Comparison of ENCODE assay signal across 16 cellular contexts in genomic region chr5:177130211-177131018, GRCh38. TPM values are rescaled to one million over a fixed set of nuclear protein-coding genes. Genes with fewer than 3 reads are reported as not detected.
DNase-seq lines count a peak whose midpoint lies in the region; TF ChIP-seq lines count a peak whose summit lies in the region.
"Had no signal": no experiment of that assay in that cellular context is flagged by ENCODE, and none has a peak within 500 bp of the region (broad histone marks: within the 10 kb centered on the region; RNA-seq: fewer than 3 reads in every experiment).

No MANE protein-coding gene starts in this region.

- H3K36me3 Mint-ChIP-seq in activated CD4-positive, alpha-beta T cell treated with anti-CD3 and anti-CD28 coated beads, Interleukin-2, amount 10 ng/mL, durations not matched to agents 7 days and 5 days (ENCODE audit: low read depth) = peaks cover 9% of the 10 kb centered on the region

- H3K14ac ChIP-seq in mesenchymal stem cell (ENCODE audit: low read length in 2 of 2) = no peak overlapping the region

- no peak overlapping the region for H2BK15ac ChIP-seq in mesenchymal stem cell (ENCODE audit: low read depth, poor library complexity, severe bottlenecking)

- no peak overlapping the region for H3K4me3 ChIP-seq in BLaER1 treated with 17β-estradiol and CSF1 and Interleukin-3, amounts not matched to agents 10 nM and 100 nM
- H3K4me3 ChIP-seq in choroid plexus epithelial cell (ENCODE audit: low read depth, low read length) = no peak overlapping the region
- H3K4me3 ChIP-seq in mesenchymal stem cell (ENCODE audit: insufficient read depth in 1 of 2, low read depth in 1 of 2, low read length in 2 of 2) = no peak overlapping the region
- H3K4me3 ChIP-seq: upper lobe of left lung had no signal

- H3K4me2 ChIP-seq in BLaER1 treated with 17β-estradiol and CSF1 and Interleukin-3, amounts not matched to agents 10 nM and 100 nM = peak overlapping the region in 8 of 11 experiments; percentile 12 to 83 (median 66); a peak in 12 of 22 replicates
- H3K4me2 ChIP-seq in mesenchymal stem cell (ENCODE audit: low read length, poor library complexity, severe bottlenecking) = no peak overlapping the region
- H3K4me2 ChIP-seq: KMS-11 had no signal

- peak overlapping the region; percentile 67 for H2AFZ ChIP-seq in mesenchymal stem cell (ENCODE audit: low read depth, low read length)

- DNase-seq in M059J (ENCODE audit: low read depth) (peak; percentile 18), choroid plexus epithelial cell (ENCODE audit: low read depth) (peak; percentile 56), mesenchymal stem cell (peak; percentile 38), NCI-H345 (lab: John Stamatoyannopoulos, UW) (no peak), T-helper 2 cell (no peak)
- no peak for DNase-seq in effector CD8-positive, alpha-beta T cell (lab: John Stamatoyannopoulos, UW)
- no peak for DNase-seq in activated CD4-positive, alpha-beta T cell treated with anti-CD3 and anti-CD28 coated beads, Interleukin-2, amount 10 ng/mL, durations not matched to agents 7 days and 5 days
- DNase-seq: ACHN; foreskin melanocyte; islet precursor cell; NCI-H1694 treated with DMSO at 0.1 percent for 48 hours; SHP77; stimulated activated CD4-positive, alpha-beta T cell treated with anti-CD3 and anti-CD28 coated beads, Interleukin-2, amount 100 ng/mL, for 24 hours; upper lobe of left lung had no signal

- H3K4ac ChIP-seq in mesenchymal stem cell (ENCODE audit: low read depth in 1 of 2, low read length in 2 of 2) = peak overlapping the region in 1 of 2 experiments; percentile 13

- CTCF ChIA-PET in activated CD4-positive, alpha-beta T cell treated with anti-CD3 and anti-CD28 coated beads, Interleukin-2, amount 10 ng/mL, durations not matched to agents 7 days and 5 days (lab: Charles Lee) = interaction anchor here (1.9 kb wide), 1 partner anchor 274 kb away, joined by 4 read pairs; no protein-coding TSS in a partner anchor

- H3K27me3 ChIP-seq in BLaER1 treated with 17β-estradiol and CSF1 and Interleukin-3, amounts not matched to agents 10 nM and 100 nM = no peaks in the 10 kb centered on the region
- no peaks in the 10 kb centered on the region for H3K27me3 ChIP-seq in mesenchymal stem cell (ENCODE audit: control insufficient read depth in 1 of 2, insufficient read depth in 1 of 2, low read length in 2 of 2)
- H3K27me3 ChIP-seq: upper lobe of left lung had no signal

- H2BK120ac ChIP-seq in mesenchymal stem cell (ENCODE audit: low read depth, low read length) = no peak overlapping the region

- peak overlapping the region; percentile 24 for H2AK5ac ChIP-seq in mesenchymal stem cell (ENCODE audit: low read length, severe bottlenecking)

- no peak overlapping the region for H2BK5ac ChIP-seq in mesenchymal stem cell (ENCODE audit: low read depth, low read length, poor library complexity, severe bottlenecking)

- no peaks in the 10 kb centered on the region for H4K20me1 ChIP-seq in BLaER1 treated with 17β-estradiol and CSF1 and Interleukin-3, amounts not matched to agents 10 nM and 100 nM

- no peak for TF ChIP-seq CTCF in choroid plexus epithelial cell (conservative IDR thresholded peaks at IDR 0.05; ENCODE audit: low read depth, low read length)

- H3K23ac ChIP-seq in mesenchymal stem cell (ENCODE audit: low read length in 2 of 2) = peak overlapping the region in 1 of 2 experiments; percentile 87

- no peak overlapping the region for H3K18ac ChIP-seq in mesenchymal stem cell (ENCODE audit: low read depth in 1 of 2, low read length in 2 of 2)

- H3K4me3 Mint-ChIP-seq in activated CD4-positive, alpha-beta T cell treated with anti-CD3 and anti-CD28 coated beads, Interleukin-2, amount 10 ng/mL, durations not matched to agents 7 days and 5 days = no peak overlapping the region

- peaks cover 6% of the 10 kb centered on the region for H3K79me1 ChIP-seq in mesenchymal stem cell (replicated peaks; ENCODE audit: low read length, poor library complexity, severe bottlenecking)

- 68% methylated on average over 5 of the region's 5 CpGs for WGBS in mesenchymal stem cell

- H2BK12ac ChIP-seq in mesenchymal stem cell (ENCODE audit: low read length in 2 of 2) = no peak overlapping the region

- H3K4me1 ChIP-seq in BLaER1 treated with 17β-estradiol and CSF1 and Interleukin-3, amounts not matched to agents 10 nM and 100 nM = peaks cover 38 to 49% (median 41%) of the 10 kb centered on the region in 10 experiments
- peaks cover 24% of the 10 kb centered on the region for H3K4me1 ChIP-seq in mesenchymal stem cell (ENCODE audit: control insufficient read depth, insufficient read depth, low read depth, low read length)

- no peaks in the 10 kb centered on the region for H3K9me3 ChIP-seq in BLaER1 treated with 17β-estradiol and CSF1 and Interleukin-3, amounts not matched to agents 10 nM and 100 nM (replicated peaks in 1 of 11)
- no peaks in the 10 kb centered on the region for H3K9me3 ChIP-seq in mesenchymal stem cell (ENCODE audit: control insufficient read depth, low read length)
- H3K9me3 ChIP-seq: upper lobe of left lung had no signal

- peaks cover 2% of the 10 kb centered on the region for H3K9me3 Mint-ChIP-seq in activated CD4-positive, alpha-beta T cell treated with anti-CD3 and anti-CD28 coated beads, Interleukin-2, amount 10 ng/mL, durations not matched to agents 7 days and 5 days

- no peak overlapping the region for H4K91ac ChIP-seq in mesenchymal stem cell (ENCODE audit: low read length)

- H3K27ac Mint-ChIP-seq in activated CD4-positive, alpha-beta T cell treated with anti-CD3 and anti-CD28 coated beads, Interleukin-2, amount 10 ng/mL, durations not matched to agents 7 days and 5 days = no peak overlapping the region

- H3K27me3 Mint-ChIP-seq in activated CD4-positive, alpha-beta T cell treated with anti-CD3 and anti-CD28 coated beads, Interleukin-2, amount 10 ng/mL, durations not matched to agents 7 days and 5 days = no peaks in the 10 kb centered on the region

- H3K4me1 Mint-ChIP-seq in activated CD4-positive, alpha-beta T cell treated with anti-CD3 and anti-CD28 coated beads, Interleukin-2, amount 10 ng/mL, durations not matched to agents 7 days and 5 days = peaks cover 38% of the 10 kb centered on the region

- no peak overlapping the region for H4K8ac ChIP-seq in mesenchymal stem cell (ENCODE audit: low read length)

- POLR2A ChIA-PET in activated CD4-positive, alpha-beta T cell treated with anti-CD3 and anti-CD28 coated beads, Interleukin-2, amount 10 ng/mL, durations not matched to agents 7 days and 5 days (lab: Charles Lee) = no interaction called here

- peaks cover under 1 to 5% (median 4%) of the 10 kb centered on the region in 11 experiments; a peak in 16 of 22 replicates for H3K36me3 ChIP-seq in BLaER1 treated with 17β-estradiol and CSF1 and Interleukin-3, amounts not matched to agents 10 nM and 100 nM
- H3K36me3 ChIP-seq in mesenchymal stem cell (ENCODE audit: control insufficient read depth in 1 of 2, insufficient read depth in 2 of 2, low read depth in 1 of 2, low read length in 2 of 2) = peaks cover 0 to 4% of the 10 kb centered on the region in 2 experiments

- no peak overlapping the region for H3K27ac ChIP-seq in BLaER1 treated with 17β-estradiol and CSF1 and Interleukin-3, amounts not matched to agents 10 nM and 100 nM
- no peak overlapping the region for H3K27ac ChIP-seq in mesenchymal stem cell (ENCODE audit: low read length, poor library complexity, severe bottlenecking)
- H3K27ac ChIP-seq: KMS-11 had no signal

- H3K9ac ChIP-seq in BLaER1 treated with 17β-estradiol and CSF1 and Interleukin-3, amounts not matched to agents 10 nM and 100 nM = no peak overlapping the region
- H3K9ac ChIP-seq in mesenchymal stem cell (ENCODE audit: low read length) = no peak overlapping the region
- H3K9ac ChIP-seq: KMS-11 had no signal

RNA-seq across cellular contexts. Expression of gene NSD1, which starts 3.2 kb away (rescaled TPM):
- total RNA-seq in M059J (2014; rRNA removed; shearing (Covaris generic)) = 17.7 and 36.8 TPM in 2 replicates
- polyA plus RNA-seq in mesenchymal stem cell (2013, experiment 1 of 2) = 15.1 TPM
- polyA plus RNA-seq in mesenchymal stem cell (2013, experiment 2 of 2) = 14.0 TPM
- 10 to 100 TPM; 83.2 to 92.9 TPM for total RNA-seq in activated CD4-positive, alpha-beta T cell treated with anti-CD3 and anti-CD28 coated beads, Interleukin-2, amount 10 ng/mL, durations not matched to agents 7 days and 5 days

RNA-seq across cellular contexts. Expression of gene FGFR4, which starts 43.7 kb away (rescaled TPM):
- 0.62 TPM in 1 of 2 replicates, not detected in the other for total RNA-seq in M059J (2014; rRNA removed; shearing (Covaris generic))
- 16.1 TPM for polyA plus RNA-seq in mesenchymal stem cell (2013, experiment 1 of 2)
- 16.0 TPM for polyA plus RNA-seq in mesenchymal stem cell (2013, experiment 2 of 2)
- total RNA-seq in activated CD4-positive, alpha-beta T cell treated with anti-CD3 and anti-CD28 coated beads, Interleukin-2, amount 10 ng/mL, durations not matched to agents 7 days and 5 days = 1 to 10 TPM in 1 of 2 experiments, under 1 TPM in 1; 0.64 to 1.8 TPM

Comparison
In these comparisons a context has a peak if more than half of its experiments do, and no peak if none do; other contexts are left out.
1. DNase-seq: peak in M059J (single experiment), choroid plexus epithelial cell (single experiment) and mesenchymal stem cell (single experiment); none in effector CD8-positive, alpha-beta T cell (single experiment), NCI-H345 (single experiment), T-helper 2 cell (0 of 5) and activated CD4-positive, alpha-beta T cell treated with anti-CD3 and anti-CD28 coated beads, Interleukin-2, amount 10 ng/mL, durations not matched to agents 7 days and 5 days (single experiment).